16 cellular contexts compared by ENCODE assay signal in the genomic region with DNA sequence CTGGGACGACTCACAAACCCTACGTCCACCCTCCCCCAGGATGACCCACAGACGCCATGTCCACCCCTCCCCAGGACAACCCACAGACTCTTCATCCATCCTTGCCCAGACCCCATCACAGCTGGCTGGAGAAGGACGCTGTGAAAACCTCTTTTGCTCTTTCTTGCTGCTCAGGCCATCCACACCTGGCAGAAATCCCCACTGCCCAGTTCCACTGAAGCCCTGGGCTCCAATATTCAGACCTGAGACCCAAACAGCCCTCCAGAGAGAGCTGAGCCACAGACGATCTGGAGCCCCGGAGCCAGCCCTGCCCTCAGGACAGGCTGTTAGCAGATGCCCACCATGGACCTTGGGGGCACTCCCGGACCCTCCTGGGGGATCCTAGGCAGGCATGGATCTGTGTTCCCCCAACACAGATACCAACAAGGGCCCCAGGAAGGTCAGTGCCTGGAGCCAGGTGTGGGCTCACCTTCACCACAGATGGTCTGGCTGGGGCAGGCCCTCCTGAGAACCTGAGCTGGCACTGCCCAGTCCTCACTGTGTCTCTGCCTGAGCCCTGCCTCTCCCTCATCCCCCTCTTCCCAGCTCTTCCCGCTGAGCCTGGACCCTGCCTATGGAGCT.
DNase-seq lines count a peak whose midpoint lies in the region; ATAC-seq and TF ChIP-seq lines count a peak whose summit lies in the region.
"Had no signal": no experiment of that assay in that cellular context is flagged by ENCODE, and none has a peak within 500 bp of the region (broad histone marks: within the 10 kb centered on the region; RNA-seq: fewer than 3 reads in every experiment).

No MANE protein-coding gene starts in this region.

- TF ChIP-seq CTCF in Calu3 (IDR thresholded peaks at IDR 0.05; ENCODE audit: unreplicated experiment) (no peak), RWPE2 (IDR thresholded peaks at IDR 0.05; ENCODE audit: poor library complexity, severe bottlenecking) (no peak), spleen (IDR thresholded peaks at IDR 0.05 in 8 of 11, conservative IDR thresholded peaks at IDR 0.05 in 3 of 11) (no peak)

- no peaks in the 10 kb centered on the region for H3K36me3 ChIP-seq in RWPE2 (ENCODE audit: low read depth)
- H3K36me3 ChIP-seq in spleen, result no peaks in the 10 kb centered on the region
- H3K36me3 ChIP-seq: HAP-1 had no signal

- WGBS in spleen, 5 donors, result 68 to 80% (median 80%) methylated on average over 6 to 8 of the region's 8 CpGs

- peaks cover 13% of the 10 kb centered on the region for H3K9me3 Mint-ChIP-seq in Calu3 (ENCODE audit: low read depth, unreplicated experiment)

- intact Hi-C loops in Calu3 (cut with micrococcal nuclease; ENCODE audit: unreplicated experiment) (no loop called here), spleen (cut with DNase I; ENCODE audit: low total_unique reads) (no loop called here)

- BruUV-seq in Calu3 (replicated peaks; lab: Mats Ljungman, UMichigan), result no TSS peak

- H3K27me3 ChIP-seq in RWPE2 (ENCODE audit: insufficient read depth, poor library complexity, severe bottlenecking) (no peaks in the 10 kb centered on the region), spleen (replicated peaks in 1 of 7) (peaks cover 0 to 21% (median 0%) of the 10 kb centered on the region in 7 donors)

- H3K27ac Mint-ChIP-seq in Calu3 (ENCODE audit: unreplicated experiment), result peak overlapping the region; percentile 13
- H3K27ac Mint-ChIP-seq: B cell had no signal

- H3K4me3 Mint-ChIP-seq in Calu3 (ENCODE audit: low read depth, unreplicated experiment), result no peak overlapping the region
- H3K4me3 Mint-ChIP-seq: B cell had no signal

- no peak for DNase-seq in Calu3
- DNase-seq in RWPE2 (ENCODE audit: low spot score), result no peak
- peak; percentile 80 for DNase-seq in mesenteric fat pad (ENCODE audit: low spot score)
- DNase-seq in spleen, result peak; percentile 63
- no peak for DNase-seq in NCI-H82 treated with DMSO at 0.1 percent for 48 hours (lab: John Stamatoyannopoulos, UW; ENCODE audit: unreplicated experiment)
- no peak for DNase-seq in ureter (ENCODE audit: low spot score)
- DNase-seq: COR-L47, NCI-H1417, NCI-H187, NCI-H2107, NCI-H510A treated with DMSO at 0.1 percent for 48 hours, NCI-H82, RPMI8226 had no signal

- ATAC-seq in RWPE2 (ENCODE audit: low read depth) (peak; percentile 17; the same call in 1 of the 3 replicates), GM18907 (IDR thresholded peaks at IDR 0.05; ENCODE audit: unreplicated experiment) (no peak)

- H3K4me3 ChIP-seq in RWPE2 (ENCODE audit: severe bottlenecking) (no peak overlapping the region), spleen (no peak overlapping the region)
- H3K4me3 ChIP-seq: HAP-1 had no signal

- no peaks in the 10 kb centered on the region for H3K4me1 ChIP-seq in RWPE2 (ENCODE audit: insufficient read depth, poor library complexity, severe bottlenecking)
- H3K4me1 ChIP-seq in spleen, result no peaks in the 10 kb centered on the region
- H3K4me1 ChIP-seq: HAP-1 had no signal

- no peaks in the 10 kb centered on the region for H3K9me3 ChIP-seq in RWPE2 (ENCODE audit: severe bottlenecking)
- H3K9me3 ChIP-seq in spleen, result no peaks in the 10 kb centered on the region
- H3K9me3 ChIP-seq: HAP-1 had no signal

- CTCF ChIA-PET in Calu3 (lab: Charles Lee), result no interaction called here

- no peaks in the 10 kb centered on the region for H3K4me1 Mint-ChIP-seq in Calu3 (ENCODE audit: low read depth, unreplicated experiment)
- H3K4me1 Mint-ChIP-seq: B cell had no signal

- no peak overlapping the region for H3K27ac ChIP-seq in RWPE2 (ENCODE audit: poor library complexity, severe bottlenecking)
- H3K27ac ChIP-seq in spleen, result no peak overlapping the region

- peaks cover 10% of the 10 kb centered on the region for H3K36me3 Mint-ChIP-seq in Calu3 (ENCODE audit: insufficient read depth, unreplicated experiment)

- no peak for TF ChIP-seq POLR2A in spleen (IDR thresholded peaks at IDR 0.05)

- H3K27me3 Mint-ChIP-seq in Calu3 (ENCODE audit: unreplicated experiment), result no peaks in the 10 kb centered on the region
- H3K27me3 Mint-ChIP-seq: B cell had no signal

Comparison
In these comparisons a context has a peak if more than half of its experiments do, and no peak if none do; other contexts are left out.
1. DNase-seq: peak in mesenteric fat pad (single experiment) and spleen (single experiment); none in Calu3 (single experiment), RWPE2 (single experiment), NCI-H82 treated with DMSO at 0.1 percent for 48 hours (single experiment) and ureter (single experiment).